1 cellular context compared by ENCODE assay signal in genomic region chr4:150135134-150135773, GRCh38.
A peak's percentile ranks its signal among the peaks of the same experiment; 100 is the strongest.
TF ChIP-seq lines count a peak whose summit lies in the region.

No MANE protein-coding gene starts in this region.

TF ChIP-seq in GM12878, 131 proteins besides CTCF, POLR2A, EP300 and RAD21:
- TF ChIP-seq SPI1 (IDR thresholded peaks at IDR 0.05; ENCODE audit: borderline replicate concordance, insufficient read depth, low read depth, low read length) (peak; percentile 79; the same call in 1 of the 2 replicates), BRCA1 (IDR thresholded peaks at IDR 0.05; ENCODE audit: low read depth, low read length) (no peak), FOXM1 (IDR thresholded peaks at IDR 0.05; ENCODE audit: low read depth, low read length) (no peak), ZNF207 (IDR thresholded peaks at IDR 0.05; ENCODE audit: borderline replicate concordance) (no peak)
